In the genomic region with DNA sequence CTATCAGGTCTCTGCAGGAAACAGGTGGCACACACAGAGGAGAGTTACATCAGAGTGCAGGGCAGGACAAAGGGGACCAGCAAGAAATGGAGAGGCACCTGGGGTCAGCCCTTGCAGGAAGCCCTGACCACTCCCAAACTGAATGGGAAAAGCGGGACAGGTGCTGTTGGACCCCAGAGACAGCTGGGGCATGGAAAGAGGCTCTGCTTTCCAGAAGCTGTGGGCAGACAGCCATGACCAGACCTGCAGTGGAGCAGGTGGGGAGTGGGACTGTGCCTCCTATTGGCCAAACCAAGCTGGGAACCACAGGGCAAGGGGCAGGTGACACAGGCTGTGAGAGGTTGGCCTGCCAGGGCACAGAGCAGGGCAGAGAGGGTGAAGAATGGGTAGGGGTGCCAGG, we compare ENCODE assay signal across 21 cellular contexts.
"Had no signal": no experiment of that assay in that cellular context is flagged by ENCODE, and none has a peak within 500 bp of the region (broad histone marks: within the 10 kb centered on the region; RNA-seq: fewer than 3 reads in every experiment).

No MANE protein-coding gene starts in this region.

- H3K27ac Mint-ChIP-seq: effector memory CD8-positive, alpha-beta T cell; memory B cell; natural killer cell treated with Interleukin-12 subunit alpha and Interleukin-12 subunit beta and Interleukin-15 and Interleukin-18, amount 100 ng/mL, for 72 hours; progenitor cell of endocrine pancreas; stimulated activated naive B cell treated with anti-CD40 and anti-IgM and Interleukin-4, amounts not matched to agents 10 μg/mL and 1 μg/mL and 100 μg/mL, for 72 hours; stimulated activated naive CD8-positive, alpha-beta T cell treated with anti-CD3 and anti-CD28 coated beads, Interleukin-15, Interleukin-2, amounts not matched to agents 100 ng/mL and 50 ng/mL, for 24 hours had no signal

- H3K27me3 ChIP-seq: gastrocnemius medialis, right lobe of liver, tibial nerve, upper lobe of right lung, uterus had no signal

- H3K4me1 Mint-ChIP-seq: memory B cell; naive B cell; neural crest cell; stimulated activated naive B cell treated with anti-CD40 and anti-IgM and Interleukin-4, amounts not matched to agents 10 μg/mL and 1 μg/mL and 100 μg/mL, for 72 hours had no signal

- H3K79me2 ChIP-seq: parathyroid adenoma had no signal

- H2AFZ ChIP-seq: parathyroid adenoma had no signal

- H3K27ac ChIP-seq: gastrocnemius medialis, parathyroid adenoma, right lobe of liver, thoracic aorta, tibial nerve, upper lobe of right lung, uterus had no signal

- H3K36me3 Mint-ChIP-seq: memory B cell; naive B cell; natural killer cell treated with Interleukin-12 subunit alpha and Interleukin-12 subunit beta and Interleukin-15 and Interleukin-18, amount 100 ng/mL, for 72 hours; stimulated activated naive B cell treated with anti-CD40 and anti-IgM and Interleukin-4, amounts not matched to agents 10 μg/mL and 1 μg/mL and 100 μg/mL, for 72 hours had no signal

- H3K9me3 Mint-ChIP-seq: natural killer cell treated with Interleukin-12 subunit alpha and Interleukin-12 subunit beta and Interleukin-15 and Interleukin-18, amount 100 ng/mL, for 72 hours; neural crest cell; stimulated activated naive CD8-positive, alpha-beta T cell treated with anti-CD3 and anti-CD28 coated beads, Interleukin-15, Interleukin-2, amounts not matched to agents 100 ng/mL and 50 ng/mL, for 24 hours had no signal

- H3K9ac ChIP-seq: parathyroid adenoma had no signal

- H3K36me3 ChIP-seq: gastrocnemius medialis, right lobe of liver, thoracic aorta, tibial nerve, upper lobe of right lung, uterus had no signal

- H3K4me3 ChIP-seq: gastrocnemius medialis, lung, right lobe of liver, thoracic aorta, tibial nerve, upper lobe of right lung, uterus had no signal

- H3K4me1 ChIP-seq: parathyroid adenoma, right lobe of liver, upper lobe of right lung, uterus had no signal

- H3K9me3 ChIP-seq: gastrocnemius medialis, right lobe of liver, thoracic aorta, tibial nerve, upper lobe of right lung, uterus had no signal

- DNase-seq: cortex of kidney; effector memory CD8-positive, alpha-beta T cell; gastrocnemius medialis; kidney; naive B cell; right lobe of liver; small intestine; stimulated activated CD4-positive, alpha-beta T cell treated with anti-CD3 and anti-CD28 coated beads, Interleukin-15, amount 100 ng/mL, for 24 hours; stimulated activated CD4-positive, alpha-beta T cell treated with anti-CD3 and anti-CD28 coated beads, Interleukin-2, amount 100 ng/mL, for 48 hours; stimulated activated naive B cell treated with anti-CD40 and anti-IgM and Interleukin-4, amounts not matched to agents 10 μg/mL and 1 μg/mL and 100 μg/mL, for 72 hours; upper lobe of right lung; uterus had no signal

- H3K4me3 Mint-ChIP-seq: effector memory CD8-positive, alpha-beta T cell; memory B cell; naive B cell; natural killer cell treated with Interleukin-12 subunit alpha and Interleukin-12 subunit beta and Interleukin-15 and Interleukin-18, amount 100 ng/mL, for 72 hours; neural crest cell; stimulated activated naive B cell treated with anti-CD40 and anti-IgM and Interleukin-4, amounts not matched to agents 10 μg/mL and 1 μg/mL and 100 μg/mL, for 72 hours; stimulated activated naive CD8-positive, alpha-beta T cell treated with anti-CD3 and anti-CD28 coated beads, Interleukin-15, Interleukin-2, amounts not matched to agents 100 ng/mL and 50 ng/mL, for 24 hours had no signal
